ENCODE assay signal across 25 cellular contexts in the genomic region with DNA sequence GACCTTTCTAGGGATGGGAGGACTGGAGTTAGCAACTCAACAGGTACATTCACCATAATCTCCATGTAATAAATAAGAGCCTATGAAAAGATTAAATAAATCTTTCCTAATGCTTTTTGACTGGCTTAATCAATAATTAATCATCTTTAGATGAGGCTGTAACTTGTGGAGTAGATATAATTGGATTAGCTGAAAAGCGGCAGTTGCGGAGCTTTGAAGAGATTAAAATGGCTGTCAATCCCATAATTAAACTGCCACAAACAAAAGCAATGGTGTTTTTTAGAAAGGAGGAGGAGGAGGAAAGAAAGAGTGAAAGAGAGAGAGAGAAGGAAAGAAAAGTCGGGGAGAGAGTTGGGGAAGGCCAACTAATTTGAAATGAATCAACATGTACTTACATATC.
"Had no signal": no experiment of that assay in that cellular context is flagged by ENCODE, and none has a peak within 500 bp of the region (broad histone marks: within the 10 kb centered on the region; RNA-seq: fewer than 3 reads in every experiment).

No MANE protein-coding gene starts in this region.

- H3K27me3 Mint-ChIP-seq: type B pancreatic cell had no signal

- H3K27ac Mint-ChIP-seq: endodermal cell; progenitor cell of endocrine pancreas; stimulated activated memory B cell treated with anti-CD40 and anti-IgM and Interleukin-4, amounts not matched to agents 10 μg/mL and 1 μg/mL and 100 μg/mL, for 72 hours; type B pancreatic cell had no signal

- H3K27me3 ChIP-seq: gastrocnemius medialis, right atrium auricular region, testis, tibial artery had no signal

- H3K9me3 ChIP-seq: gastrocnemius medialis, lower lobe of right lung, right atrium auricular region, testis, tibial artery had no signal

- H3K4me3 Mint-ChIP-seq: endodermal cell; naive thymus-derived CD8-positive, alpha-beta T cell; stimulated activated memory B cell treated with anti-CD40 and anti-IgM and Interleukin-4, amounts not matched to agents 10 μg/mL and 1 μg/mL and 100 μg/mL, for 72 hours; type B pancreatic cell had no signal

- H3K4me3 ChIP-seq: gastrocnemius medialis, lower lobe of right lung, right atrium auricular region, smooth muscle cell, testis, tibial artery had no signal

- DNase-seq: cortex of kidney; effector CD4-positive, alpha-beta T cell; endodermal cell; foreskin fibroblast; gastrocnemius medialis; head of caudate nucleus; left ventricle myocardium superior; lower lobe of right lung; naive thymus-derived CD8-positive, alpha-beta T cell; stimulated activated CD4-positive, alpha-beta T cell treated with anti-CD3 and anti-CD28 coated beads, Interleukin-12 subunit alpha, Interleukin-12 subunit beta, amount 100 ng/mL, for 4 hours; stimulated activated CD4-positive, alpha-beta T cell treated with anti-CD3 and anti-CD28 coated beads, Interleukin-1b, Interleukin-23, amount 100 ng/mL, for 48 hours; stimulated activated CD4-positive, alpha-beta T cell treated with anti-CD3 and anti-CD28 coated beads, Interleukin-4, amount 100 ng/mL, for 4 hours; stimulated activated naive CD8-positive, alpha-beta T cell treated with anti-CD3 and anti-CD28 coated beads, Interleukin-15, Interleukin-2, amounts not matched to agents 100 U/mL and 50 U/mL, for 24 hours; substantia nigra; testis; tibial artery had no signal

- ATAC-seq: esophagus mucosa; gastrocnemius medialis; left ventricle myocardium superior; lower lobe of right lung; naive thymus-derived CD8-positive, alpha-beta T cell; sciatic nerve; stimulated activated memory B cell treated with anti-CD40 and anti-IgM and Interleukin-4, amounts not matched to agents 10 μg/mL and 1 μg/mL and 100 μg/mL, for 72 hours; stimulated activated naive CD8-positive, alpha-beta T cell treated with anti-CD3 and anti-CD28 coated beads, Interleukin-15, Interleukin-2, amounts not matched to agents 100 U/mL and 50 U/mL, for 24 hours had no signal

- H3K9me3 Mint-ChIP-seq: endodermal cell; naive thymus-derived CD8-positive, alpha-beta T cell; stimulated activated memory B cell treated with anti-CD40 and anti-IgM and Interleukin-4, amounts not matched to agents 10 μg/mL and 1 μg/mL and 100 μg/mL, for 72 hours; type B pancreatic cell had no signal

- H3K4me1 ChIP-seq: gastrocnemius medialis, lower lobe of right lung, parathyroid adenoma, right atrium auricular region, testis, tibial artery had no signal

- H3K27ac ChIP-seq: epithelial cell of prostate, gastrocnemius medialis, lower lobe of right lung, parathyroid adenoma, right atrium auricular region, testis, tibial artery had no signal

- H3K4me1 Mint-ChIP-seq: stimulated activated memory B cell treated with anti-CD40 and anti-IgM and Interleukin-4, amounts not matched to agents 10 μg/mL and 1 μg/mL and 100 μg/mL, for 72 hours had no signal
